In genomic region chr1:3899776-3900149, GRCh38 we compare ENCODE assay signal across 8 cellular contexts. TPM values are rescaled to one million over a fixed set of nuclear protein-coding genes. Genes with fewer than 3 reads are reported as not detected.
A peak's percentile ranks its signal among the peaks of the same experiment; 100 is the strongest.
DNase-seq lines count a peak whose midpoint lies in the region; ATAC-seq and TF ChIP-seq lines count a peak whose summit lies in the region.

No MANE protein-coding gene starts in this region.

- peak overlapping the region; percentile 15 for H3K4ac ChIP-seq in IMR-90 (ENCODE audit: low read depth, low read length)

- H3K9me3 ChIP-seq in IMR-90 (ENCODE audit: control insufficient read depth, insufficient read depth, low read length), result no peaks in the 10 kb centered on the region
- peaks cover 12 to 16% of the 10 kb centered on the region in 2 donors for H3K9me3 ChIP-seq in breast epithelium
- H3K9me3 ChIP-seq in mucosa of descending colon, result no peaks in the 10 kb centered on the region

- no peak overlapping the region for H3K56ac ChIP-seq in IMR-90 (ENCODE audit: extremely low read depth, insufficient read depth, low read length)

- 0 out of 2 replicates have a peak, but pooled peaks cover 4% of the 10 kb centered on the region for H3K36me3 ChIP-seq in IMR-90 (ENCODE audit: control insufficient read depth, insufficient read depth, low read length)
- H3K36me3 ChIP-seq in breast epithelium, result no peaks in the 10 kb centered on the region
- H3K36me3 ChIP-seq in mucosa of descending colon (ENCODE audit: low read depth), result no peaks in the 10 kb centered on the region

- no peak for TF ChIP-seq CTCF in AG10803 (conservative IDR thresholded peaks at IDR 0.05; ENCODE audit: low read length)
- TF ChIP-seq CTCF in IMR-90 (conservative IDR thresholded peaks at IDR 0.05; ENCODE audit: low read depth, low read length), result no peak
- TF ChIP-seq CTCF in breast epithelium (IDR thresholded peaks at IDR 0.05), result no peak
- no peak for TF ChIP-seq CTCF in mucosa of descending colon (IDR thresholded peaks at IDR 0.05)

- peak overlapping the region; percentile 95 for H3K4me3 ChIP-seq in AG10803 (ENCODE audit: low read length)
- H3K4me3 ChIP-seq in IMR-90 (ENCODE audit: insufficient read depth, low read depth, low read length), result peak overlapping the region; percentile 60
- H3K4me3 ChIP-seq in breast epithelium, result peak overlapping the region; percentile 82 to 95 (median 84)
- H3K4me3 ChIP-seq in mucosa of descending colon, result peak overlapping the region; percentile 67

- peak overlapping the region; percentile 48 to 56; a peak in 2 of 4 replicates for H4K8ac ChIP-seq in IMR-90 (ENCODE audit: low read depth in 2 of 2, low read length in 2 of 2)

- peak overlapping the region; percentile 62 for H3K9ac ChIP-seq in IMR-90 (ENCODE audit: low read depth, low read length)

- H2BK120ac ChIP-seq in IMR-90 (ENCODE audit: low read depth, low read length), result no peak overlapping the region

- no TSS peak for BruUV-seq in IMR-90 (replicated peaks; lab: Mats Ljungman, UMichigan)

- peak overlapping the region; percentile 100 for H2AFZ ChIP-seq in IMR-90 (replicated peaks; ENCODE audit: low read length, poor library complexity)

- no peak for TF ChIP-seq RAD21 in IMR-90 (IDR thresholded peaks at IDR 0.05; ENCODE audit: low read length)

- H3K27me3 ChIP-seq in IMR-90 (ENCODE audit: control insufficient read depth, insufficient read depth, low read length), result no peaks in the 10 kb centered on the region
- no peaks in the 10 kb centered on the region for H3K27me3 ChIP-seq in breast epithelium

- no peak for ATAC-seq in IMR-90 (ENCODE audit: low read depth)
- ATAC-seq in mucosa of descending colon, result no peak

- H4K5ac ChIP-seq in IMR-90 (ENCODE audit: low read depth, low read length), result no peak overlapping the region; the same call in 1 of the 2 replicates

- peak overlapping the region; percentile 95 for H2AK9ac ChIP-seq in IMR-90 (replicated peaks; ENCODE audit: low read depth, low read length, poor library complexity)

- H2BK20ac ChIP-seq in IMR-90 (ENCODE audit: low read depth, low read length), result no peak overlapping the region

- TF ChIP-seq POLR2A in IMR-90 (IDR thresholded peaks at IDR 0.05; ENCODE audit: low read depth, low read length), result no peak; the same call in 1 of the 2 replicates
- no peak for TF ChIP-seq POLR2A in breast epithelium (IDR thresholded peaks at IDR 0.05)

- peak overlapping the region; percentile 85 for H3K4me2 ChIP-seq in IMR-90 (ENCODE audit: low read depth, low read length)

- in situ Hi-C loops in IMR-90 (cut with MboI; ENCODE audit: low sequenced_read_pairs), result loop anchor here (25.0 kb wide), 1 partner anchor 2013 kb away; no protein-coding TSS in a partner anchor

- H2AK5ac ChIP-seq in IMR-90 (ENCODE audit: low read depth, low read length), result peak overlapping the region; percentile 81; the same call in 1 of the 2 replicates

- WGBS in IMR-90 (ENCODE audit: extremely low coverage in 2 of 2, insufficient read length in 1 of 2), 2 experiments, result 0% methylated on average over 8 of the region's 25 CpGs; no CpG with 5 or more reads in 1 of the 2 experiments

- H3K18ac ChIP-seq in IMR-90 (ENCODE audit: low read depth, low read length), result no peak overlapping the region

- H2BK15ac ChIP-seq in IMR-90 (ENCODE audit: low read depth, low read length), result no peak overlapping the region

- dilution Hi-C loops in IMR-90 (cut with HindIII; ENCODE audit: low sequenced_read_pairs, unreplicated experiment), result no loop called here

- H2BK5ac ChIP-seq in IMR-90 (ENCODE audit: low read depth, low read length, poor library complexity, severe bottlenecking), result no peak overlapping the region

- intact Hi-C loops in IMR-90 (cut with micrococcal nuclease), result loop anchor here (2.0 kb wide), 1 partner anchor 43 kb away; the partner anchor contains the start of genes CEP104 and DFFB
- intact Hi-C loops in breast epithelium (cut with DNase I; ENCODE audit: low total_unique reads), result no loop called here
- intact Hi-C loops in mucosa of descending colon (cut with DNase I, micrococcal nuclease), result no loop called here

- H3K9me1 ChIP-seq in IMR-90 (ENCODE audit: insufficient read depth, low read length), result peaks cover 6% of the 10 kb centered on the region; the same call in 1 of the 2 replicates

- DNase-seq in AG10803 (ENCODE audit: low read depth) (no peak), GM19240 (ENCODE audit: insufficient read length, low spot score) (peak; percentile 39), IMR-90 (no peak), breast epithelium (ENCODE audit: low spot score in 2 of 2) (no peak), mucosa of descending colon (no peak), cerebellar nuclear complex (lab: John Stamatoyannopoulos, UW) (no peak), GDM1 (lab: John Stamatoyannopoulos, UW) (no peak), RKO (ENCODE audit: low spot score) (no peak)

- 0 out of 2 replicates have a peak overlapping the region, but pooled peaks have one; percentile 4 for H3K23ac ChIP-seq in IMR-90 (ENCODE audit: low read depth, low read length)

- POLR2A ChIA-PET in IMR-90 (lab: Charles Lee; ENCODE audit: unreplicated experiment), result no interaction called here

- H3K27ac ChIP-seq in IMR-90 (ENCODE audit: insufficient read depth, low read length), result peak overlapping the region; percentile 61
- peak overlapping the region; percentile 89 to 94 for H3K27ac ChIP-seq in breast epithelium

- no peak overlapping the region; the same call in 1 of the 2 replicates for H3K14ac ChIP-seq in IMR-90 (replicated peaks; ENCODE audit: low read depth, low read length)

- peaks cover 14% of the 10 kb centered on the region for H3K4me1 ChIP-seq in IMR-90 (ENCODE audit: control insufficient read depth, insufficient read depth, low read length)
- H3K4me1 ChIP-seq in breast epithelium, result peaks cover 0 to 6% of the 10 kb centered on the region in 2 donors
- H3K4me1 ChIP-seq in mucosa of descending colon (ENCODE audit: low read depth), result peaks cover 17% of the 10 kb centered on the region

- CTCF ChIA-PET in IMR-90 (lab: Yijun Ruan, JAX), result no interaction called here

- peaks cover 20% of the 10 kb centered on the region for H4K20me1 ChIP-seq in IMR-90 (ENCODE audit: insufficient read depth, low read length)

- no peak overlapping the region for H4K91ac ChIP-seq in IMR-90 (ENCODE audit: insufficient read depth, low read depth, low read length)

- H3K79me1 ChIP-seq in IMR-90 (ENCODE audit: low read depth in 1 of 2, low read length in 2 of 2), result peaks cover 5 to 28% of the 10 kb centered on the region in 2 experiments; a peak in 3 of 4 replicates

TF ChIP-seq in IMR-90, 13 proteins besides CTCF, POLR2A, EP300 and RAD21:
- no peak for TF ChIP-seq MAZ (IDR thresholded peaks at IDR 0.05; ENCODE audit: borderline replicate concordance, low read depth, low read length)
- no peak for TF ChIP-seq MAFK (IDR thresholded peaks at IDR 0.05; ENCODE audit: low read depth, low read length)
- no peak for TF ChIP-seq SMC3 (IDR thresholded peaks at IDR 0.05; ENCODE audit: low read depth, low read length)
- TF ChIP-seq RFX5 (IDR thresholded peaks at IDR 0.05; ENCODE audit: low read depth, low read length), result no peak
- TF ChIP-seq CEBPB (IDR thresholded peaks at IDR 0.05; ENCODE audit: low read depth, low read length), result no peak
- TF ChIP-seq RCOR1 (IDR thresholded peaks at IDR 0.05; ENCODE audit: insufficient replicate concordance, low read length), result no peak
- no peak for TF ChIP-seq NFE2L2 (IDR thresholded peaks at IDR 0.05; ENCODE audit: low read depth, low read length)

RNA-seq across cellular contexts. Expression of gene C1orf174, which starts 0.3 kb away (rescaled TPM):
- total RNA-seq in IMR-90 (2012; rRNA removed), result 45.7 and 49.7 TPM in 2 replicates
- polyA plus RNA-seq in IMR-90 (2012; rRNA removed), result 22.5 and 26.7 TPM in 2 replicates
- 18.4 and 30.4 TPM in 2 replicates for polyA plus RNA-seq in IMR-90 (2012; cell fraction: cytosol; rRNA removed)
- 41.8 and 56.3 TPM in 2 replicates for polyA plus RNA-seq in IMR-90 (2012; cell fraction: nucleus; rRNA removed; ENCODE audit: low replicate concordance)
- 10 to 100 TPM; 17.6 to 24.9 (median 18.1) TPM for total RNA-seq in breast epithelium
- 10 to 100 TPM; 19.3 to 23.7 (median 21.8) TPM for total RNA-seq in mucosa of descending colon

RNA-seq across cellular contexts. Expression of gene DFFB, which starts 42.5 kb away (rescaled TPM):
- 6.7 and 7.3 TPM in 2 replicates for total RNA-seq in IMR-90 (2012; rRNA removed)
- polyA plus RNA-seq in IMR-90 (2012; rRNA removed), result 6.5 and 8.2 TPM in 2 replicates
- 4.6 and 5.5 TPM in 2 replicates for polyA plus RNA-seq in IMR-90 (2012; cell fraction: cytosol; rRNA removed)
- 19.8 and 20.2 TPM in 2 replicates for polyA plus RNA-seq in IMR-90 (2012; cell fraction: nucleus; rRNA removed; ENCODE audit: low replicate concordance)
- total RNA-seq in breast epithelium, result 10 to 100 TPM in 2 of 3 donors, 1 to 10 TPM in 1; 9.1 to 14.4 (median 11.3) TPM
- 1 to 10 TPM; 7.6 to 9.2 (median 8.4) TPM for total RNA-seq in mucosa of descending colon

RNA-seq across cellular contexts. Expression of gene CEP104, which starts 42.8 kb away (rescaled TPM):
- 14.3 and 20.0 TPM in 2 replicates for total RNA-seq in IMR-90 (2012; rRNA removed)
- polyA plus RNA-seq in IMR-90 (2012; rRNA removed), result 17.5 and 17.9 TPM in 2 replicates
- polyA plus RNA-seq in IMR-90 (2012; cell fraction: cytosol; rRNA removed), result 5.9 and 7.6 TPM in 2 replicates
- polyA plus RNA-seq in IMR-90 (2012; cell fraction: nucleus; rRNA removed; ENCODE audit: low replicate concordance), result 17.7 and 21.7 TPM in 2 replicates
- total RNA-seq in breast epithelium, result 10 to 100 TPM; 24.0 to 33.8 (median 30.5) TPM
- 10 to 100 TPM; 33.4 to 62.0 (median 36.1) TPM for total RNA-seq in mucosa of descending colon
